Comparison of ENCODE assay signal across 8 cellular contexts in genomic region chr10:18140149-18140956, GRCh38. TPM values are rescaled to one million over a fixed set of nuclear protein-coding genes. Genes with fewer than 3 reads are reported as not detected.
DNase-seq lines count a peak whose midpoint lies in the region; ATAC-seq lines count a peak whose summit lies in the region.

TSS of gene CACNB2 (plus strand) at chr10:18140424.

- intact Hi-C loops in left ventricle myocardium superior (cut with micrococcal nuclease) (loop anchor here (5.0 kb wide), 2 partner anchors 72 to 228 kb away; no protein-coding TSS in a partner anchor), posterior vena cava (cut with DNase I) (loop anchor here (10.0 kb wide), 2 partner anchors 54 to 74 kb away; no protein-coding TSS in a partner anchor)

- peak; percentile 53 for DNase-seq in activated CD8-positive, alpha-beta memory T cell treated with anti-CD3 and anti-CD28 coated beads, Interleukin-2, amount 50 U/mL, for 48 hours
- DNase-seq in activated CD8-positive, alpha-beta memory T cell treated with anti-CD3 and anti-CD28 coated beads for 24 hours: no peak
- DNase-seq in amniotic epithelial cell (ENCODE audit: low read depth): peak; percentile 65
- peak; percentile 86 for DNase-seq in left ventricle myocardium superior
- peak; percentile 88 for DNase-seq in posterior vena cava (ENCODE audit: low spot score)
- no peak for DNase-seq in stimulated activated CD4-positive, alpha-beta T cell treated with anti-CD3 and anti-CD28 coated beads, Interleukin-4, amount 100 ng/mL, for 1 hour

- ATAC-seq in left ventricle myocardium superior (peak; percentile 72), HG02981 (IDR thresholded peaks at IDR 0.05; ENCODE audit: unreplicated experiment) (no peak), GM21526 (IDR thresholded peaks at IDR 0.05; ENCODE audit: low FRiP score, unreplicated experiment) (no peak)

RNA-seq across cellular contexts. Expression of gene CACNB2, which starts in this region (rescaled TPM):
- total RNA-seq in left ventricle myocardium superior (55.9 TPM), posterior vena cava (10 to 100 TPM; 16.8 to 21.6 TPM)

Comparison
In these comparisons a context has a peak if more than half of its experiments do, and no peak if none do; other contexts are left out.
1. DNase-seq: peak in activated CD8-positive, alpha-beta memory T cell treated with anti-CD3 and anti-CD28 coated beads, Interleukin-2, amount 50 U/mL, for 48 hours (single experiment), amniotic epithelial cell (single experiment), left ventricle myocardium superior (single experiment) and posterior vena cava (single experiment); none in activated CD8-positive, alpha-beta memory T cell treated with anti-CD3 and anti-CD28 coated beads for 24 hours (single experiment) and stimulated activated CD4-positive, alpha-beta T cell treated with anti-CD3 and anti-CD28 coated beads, Interleukin-4, amount 100 ng/mL, for 1 hour (single experiment).